ENCODE assay signal across 8 cellular contexts in the genomic region with DNA sequence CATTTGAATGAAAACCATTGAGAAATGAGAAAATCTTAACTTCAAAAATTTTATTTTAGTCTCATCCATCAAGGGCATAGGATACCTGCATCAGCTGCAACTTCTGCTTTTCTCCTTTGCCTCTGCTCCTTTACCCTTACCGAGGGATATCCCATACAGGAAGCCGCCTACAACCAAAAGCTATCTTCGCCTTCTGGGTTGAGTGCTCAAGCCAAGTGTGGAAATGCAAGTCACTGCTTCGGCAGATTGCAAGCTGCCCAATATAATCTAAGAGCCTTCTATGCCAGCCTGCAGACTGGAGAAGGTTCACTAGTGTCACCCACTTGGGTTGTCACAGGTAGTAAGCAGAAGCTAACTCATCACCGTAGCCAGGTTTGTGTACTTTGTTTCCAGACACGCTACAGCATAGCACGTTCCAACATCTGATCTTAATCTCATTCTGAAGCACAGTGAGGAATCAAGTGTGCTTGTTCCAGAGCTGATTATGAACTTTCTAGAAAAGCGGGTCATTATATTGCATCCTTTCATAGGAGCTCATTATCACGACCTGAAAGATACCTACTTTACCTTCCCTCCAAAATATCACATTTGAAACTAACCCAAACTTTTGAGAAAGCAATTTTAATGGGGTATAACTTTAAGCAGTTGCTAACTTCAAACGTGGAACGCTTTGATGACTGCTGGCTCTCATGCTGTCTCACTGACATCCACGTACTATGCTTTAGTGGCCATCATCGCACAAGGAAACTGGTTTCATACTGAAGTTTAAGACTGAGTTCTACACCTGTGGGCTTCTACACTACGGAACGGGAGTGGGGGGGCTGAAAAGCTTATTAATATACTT. TPM values are rescaled to one million over a fixed set of nuclear protein-coding genes. Genes with fewer than 3 reads are reported as not detected.
DNase-seq lines count a peak whose midpoint lies in the region; ATAC-seq and TF ChIP-seq lines count a peak whose summit lies in the region.

No MANE protein-coding gene starts in this region.

- H3K4me1 ChIP-seq in colonic mucosa = peaks cover 6% of the 10 kb centered on the region

- peak overlapping the region; percentile 95 to 98 (median 97) for H3K4me3 Mint-ChIP-seq in nephron

- H3K9me3 Mint-ChIP-seq in nephron = peaks cover 3% of the 10 kb centered on the region

- H3K27ac ChIP-seq in colonic mucosa = peak overlapping the region; percentile 12

- no peaks in the 10 kb centered on the region for H3K9me3 ChIP-seq in colonic mucosa

- no peaks in the 10 kb centered on the region for H3K27me3 ChIP-seq in colonic mucosa

- intact Hi-C loops in colonic mucosa (cut with DNase I) = no loop called here

- peak overlapping the region in 1 of 2 donors; percentile 38 for H3K9ac ChIP-seq in colonic mucosa (ENCODE audit: low read depth in 2 of 2, low read length in 2 of 2)

- no peak overlapping the region for H3K4me3 ChIP-seq in colonic mucosa

- ATAC-seq in HG02870 (IDR thresholded peaks at IDR 0.05; ENCODE audit: unreplicated experiment) = no peak
- no peak for ATAC-seq in GM18870 (IDR thresholded peaks at IDR 0.05; ENCODE audit: unreplicated experiment)
- no peak for ATAC-seq in GM18909 (IDR thresholded peaks at IDR 0.05; ENCODE audit: poor library complexity, unreplicated experiment)

- TF ChIP-seq POLR2A in GM18951 (IDR thresholded peaks at IDR 0.05; ENCODE audit: extremely low read depth, insufficient read depth, insufficient read length) = peak; percentile 45

- H3K36me3 Mint-ChIP-seq in nephron (ENCODE audit: low read depth) = peaks cover 51% of the 10 kb centered on the region

- peaks cover 41% of the 10 kb centered on the region for H3K4me1 Mint-ChIP-seq in nephron

- in situ Hi-C loops in GM18951 (cut with MboI; ENCODE audit: low sequenced_read_pairs, unreplicated experiment) = no loop called here

- DNase-seq in RKO (ENCODE audit: low spot score) (peak; percentile 45), colonic mucosa (no peak), SKM-1 treated with dmso at 0.1 percent for 144 hours (lab: John Stamatoyannopoulos, UW; ENCODE audit: unreplicated experiment) (no peak)

- peaks cover 10% of the 10 kb centered on the region for H3K27me3 Mint-ChIP-seq in nephron (ENCODE audit: low read depth)

- peak overlapping the region; percentile 5 to 53 (median 15) for H3K27ac Mint-ChIP-seq in nephron

- H3K36me3 ChIP-seq in colonic mucosa = no peaks in the 10 kb centered on the region

- TF ChIP-seq CTCF in colonic mucosa (IDR thresholded peaks at IDR 0.05) (no peak), nephron (IDR thresholded peaks at IDR 0.05; ENCODE audit: unreplicated experiment in 3 of 3) (no peak)

RNA-seq across cellular contexts. Expression of gene UNK, which starts 8.0 kb away (rescaled TPM):
- total RNA-seq in colonic mucosa = 10 to 100 TPM; 18.4 to 26.0 TPM

RNA-seq across cellular contexts. Expression of gene GALK1, which starts 11.6 kb away (rescaled TPM):
- total RNA-seq in colonic mucosa = 10 to 100 TPM; 21.3 to 23.6 TPM

RNA-seq across cellular contexts. Expression of gene ITGB4, which starts 55.4 kb away (rescaled TPM):
- total RNA-seq in colonic mucosa = 100 to 1,000 TPM; 267 to 272 TPM
